8 cellular contexts compared by ENCODE assay signal in the genomic region with DNA sequence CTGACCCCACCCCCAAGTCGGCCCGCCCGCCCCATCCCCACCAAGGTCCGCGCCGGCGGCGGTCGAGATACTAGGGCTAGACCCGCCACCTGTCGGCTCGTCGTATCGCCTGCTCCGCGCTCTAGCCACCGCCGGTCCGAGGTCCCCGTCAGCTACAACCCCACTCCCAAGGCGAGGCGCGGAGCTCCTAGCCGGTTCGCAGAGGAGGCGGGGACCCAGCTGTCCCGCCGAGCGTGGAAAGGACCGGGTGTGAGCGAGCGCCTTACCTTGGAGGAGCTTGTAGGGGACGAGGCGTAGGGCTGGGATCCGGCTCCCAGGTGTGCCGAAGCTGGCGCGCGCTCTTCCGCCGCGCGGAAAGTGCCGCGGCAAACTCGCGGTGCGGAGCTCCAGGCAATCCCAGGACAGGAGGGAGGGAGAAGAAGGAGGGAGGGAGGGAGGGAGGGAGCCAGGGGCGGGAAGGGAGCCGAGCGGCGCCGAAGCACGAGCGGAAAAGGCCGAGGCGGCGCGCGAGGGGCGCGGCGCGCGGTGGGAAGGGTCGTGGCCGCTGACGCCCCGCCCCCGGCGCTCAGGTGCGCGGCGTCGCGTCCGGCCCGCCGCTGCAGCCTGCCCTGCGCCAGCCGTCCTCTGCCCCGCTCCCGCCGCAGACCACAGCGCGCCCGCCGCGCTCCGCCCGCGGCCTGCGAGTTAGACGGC. TPM values are rescaled to one million over a fixed set of nuclear protein-coding genes. Genes with fewer than 3 reads are reported as not detected.
DNase-seq lines count a peak whose midpoint lies in the region; FAIRE-seq and TF ChIP-seq lines count a peak whose summit lies in the region.

A gene with protein sequence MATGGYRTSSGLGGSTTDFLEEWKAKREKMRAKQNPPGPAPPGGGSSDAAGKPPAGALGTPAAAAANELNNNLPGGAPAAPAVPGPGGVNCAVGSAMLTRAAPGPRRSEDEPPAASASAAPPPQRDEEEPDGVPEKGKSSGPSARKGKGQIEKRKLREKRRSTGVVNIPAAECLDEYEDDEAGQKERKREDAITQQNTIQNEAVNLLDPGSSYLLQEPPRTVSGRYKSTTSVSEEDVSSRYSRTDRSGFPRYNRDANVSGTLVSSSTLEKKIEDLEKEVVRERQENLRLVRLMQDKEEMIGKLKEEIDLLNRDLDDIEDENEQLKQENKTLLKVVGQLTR (minus strand): TSS at position 359 of the 693 bp plus-strand sequence. CDS start 720 bp downstream, outside the sequence.

- peak; percentile 46; the same call in 1 of the 2 replicates for TF ChIP-seq POLR2A in H54 (IDR thresholded peaks at IDR 0.05; ENCODE audit: low read depth, low read length)

- FAIRE-seq in H54 (lab: Jason Lieb, UNC), result no peak

- DNase-seq in SKM-1 treated with dmso at 0.1 percent for 144 hours (lab: John Stamatoyannopoulos, UW; ENCODE audit: unreplicated experiment) (peak; percentile 20), SKM-1 (lab: John Stamatoyannopoulos, UW; ENCODE audit: unreplicated experiment) (no peak), H54 (ENCODE audit: insufficient read length, low spot score) (peak; percentile 56), LHCN-M2 (ENCODE audit: low read depth) (peak; percentile 52), SHP77 treated with DMSO at 0.1 percent for 48 hours (lab: John Stamatoyannopoulos, UW) (peak; percentile 81), cerebellum (ENCODE audit: low spot score) (peak; percentile 63), kidney glomerular epithelial cell (lab: John Stamatoyannopoulos, UW) (peak; percentile 72)
- peak; percentile 20 for DNase-seq in stimulated activated CD4-positive, alpha-beta T cell treated with anti-CD3 and anti-CD28 coated beads, Interleukin-4, amount 100 ng/mL, for 1 hour

RNA-seq across cellular contexts. Expression of the gene that starts here (rescaled TPM):
- total RNA-seq in LHCN-M2 (2014; rRNA removed), result 8.3 and 13.9 TPM in 2 replicates
- 13.7 TPM for polyA plus RNA-seq in LHCN-M2 (2012)
- 16.6 TPM for total RNA-seq in cerebellum
